ENCODE assay signal across 1 cellular context in genomic region chr19:3208317-3209207, GRCh38.
TF ChIP-seq lines count a peak whose summit lies in the region.

No MANE protein-coding gene starts in this region.

TF ChIP-seq in HepG2, 621 proteins besides CTCF, POLR2A, EP300 and RAD21:
- no peak for TF ChIP-seq ISX (CRISPR knock-in tag; conservative IDR thresholded peaks at IDR 0.05)
- no peak for TF ChIP-seq GMEB2 (CRISPR knock-in tag; IDR thresholded peaks at IDR 0.05; ENCODE audit: low read depth)
- no peak for TF ChIP-seq ZNF878 (CRISPR knock-in tag; IDR thresholded peaks at IDR 0.05)
- no peak for TF ChIP-seq ZNF704 (CRISPR knock-in tag; IDR thresholded peaks at IDR 0.05; ENCODE audit: borderline replicate concordance)
- TF ChIP-seq RBFOX2 (IDR thresholded peaks at IDR 0.05; ENCODE audit: low read depth, low read length): peak; percentile 27; the same call in 1 of the 2 replicates
- peak; percentile 24 for TF ChIP-seq RBM22 (optimal IDR thresholded peaks at IDR 0.05; ENCODE audit: low read length)
